19 cellular contexts compared by ENCODE assay signal in the genomic region with DNA sequence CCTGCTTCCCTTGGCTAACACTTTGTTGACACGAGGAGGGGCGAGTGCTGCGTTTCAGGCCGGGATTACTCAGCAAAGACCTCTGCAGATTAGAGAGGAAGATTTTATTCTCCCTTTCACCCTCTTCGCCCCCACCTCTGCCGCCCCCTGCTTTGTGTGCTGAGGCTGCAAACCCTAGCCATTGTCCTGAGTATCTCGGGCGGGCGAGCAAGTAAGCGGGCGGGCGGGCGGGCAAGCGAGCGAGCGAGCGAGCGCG. TPM values are rescaled to one million over a fixed set of nuclear protein-coding genes. Genes with fewer than 3 reads are reported as not detected.
DNase-seq lines count a peak whose midpoint lies in the region; ATAC-seq, FAIRE-seq and TF ChIP-seq lines count a peak whose summit lies in the region.
"Had no signal": no experiment of that assay in that cellular context is flagged by ENCODE, and none has a peak within 500 bp of the region (broad histone marks: within the 10 kb centered on the region; RNA-seq: fewer than 3 reads in every experiment).

No MANE protein-coding gene starts in this region.

- no peaks in the 10 kb centered on the region for H3K9me2 ChIP-seq in MM.1S (replicated peaks; ENCODE audit: insufficient read depth, low read length)

- DNase-seq in heart left ventricle, result no peak
- DNase-seq in right atrium auricular region (ENCODE audit: low spot score), result no peak
- DNase-seq in H1 (ENCODE audit: low read depth in 1 of 2, low spot score in 2 of 2), result no peak
- no peak for DNase-seq in type B pancreatic cell (ENCODE audit: extremely low spot score, unreplicated experiment)
- no peak for DNase-seq in T-cell
- DNase-seq in AG20443 (ENCODE audit: low spot score), result no peak
- no peak for DNase-seq in MM.1S
- DNase-seq: activated naive CD4-positive, alpha-beta T cell; effector memory CD4-positive, alpha-beta T cell; immature natural killer cell; NCI-H1694 treated with DMSO at 0.1 percent for 48 hours; stimulated activated CD4-positive, alpha-beta T cell treated with anti-CD3 and anti-CD28 coated beads, Interleukin-2, amount 100 ng/mL, for 24 hours; T-helper 17 cell had no signal

- H3K27ac ChIP-seq in heart left ventricle (peak overlapping the region in 1 of 12 donors; percentile 46), right atrium auricular region (no peak overlapping the region), H1 (ENCODE audit: low read depth, low read length) (no peak overlapping the region), MM.1S (ENCODE audit: low read length) (no peak overlapping the region)

- TF ChIP-seq POLR2A in heart left ventricle (IDR thresholded peaks at IDR 0.05), result no peak
- TF ChIP-seq POLR2A in H1 (IDR thresholded peaks at IDR 0.05; ENCODE audit: control extremely low read depth in 1 of 2, low read depth in 2 of 2, low read length in 2 of 2), result no peak

- CTCF ChIA-PET in H1 (lab: Charles Lee; ENCODE audit: partially characterized antibody) (interaction anchor here (0.9 to 1.6 kb wide), 3 partner anchors 9 to 426 kb away, joined by 4 to 6 read pairs (median 6); no protein-coding TSS in a partner anchor), T-cell (lab: Charles Lee) (no interaction called here)

- peak overlapping the region in 7 of 12 donors; percentile 10 to 43 (median 22) for H3K4me3 ChIP-seq in heart left ventricle
- peak overlapping the region in 1 of 2 donors; percentile 29 for H3K4me3 ChIP-seq in right atrium auricular region
- peak overlapping the region; percentile 23 to 59 (median 30); a peak in 5 of 8 replicates for H3K4me3 ChIP-seq in H1 (ENCODE audit: extremely low read depth in 1 of 4, insufficient read depth in 2 of 4, low read depth in 3 of 4, low read length in 4 of 4)
- no peak overlapping the region for H3K4me3 ChIP-seq in mucosa of stomach (ENCODE audit: low read length)
- H3K4me3 ChIP-seq in MM.1S (ENCODE audit: low read length), result no peak overlapping the region

- no peak overlapping the region for H2BK12ac ChIP-seq in H1 (ENCODE audit: low read depth, low read length)

- TF ChIP-seq CTCF in heart left ventricle (IDR thresholded peaks at IDR 0.05), result no peak
- TF ChIP-seq CTCF in right atrium auricular region (IDR thresholded peaks at IDR 0.05), result no peak
- TF ChIP-seq CTCF in H1 (IDR thresholded peaks at IDR 0.05; ENCODE audit: control extremely low read depth in 1 of 3, insufficient read depth in 1 of 3, low read depth in 1 of 3, low read length in 3 of 3), result no peak
- no peak for TF ChIP-seq CTCF in type B pancreatic cell (conservative IDR thresholded peaks at IDR 0.05)
- TF ChIP-seq CTCF in MM.1S (IDR thresholded peaks at IDR 0.05; ENCODE audit: low read length), result no peak

- H2BK20ac ChIP-seq in H1 (ENCODE audit: low read length), result no peak overlapping the region

- TF ChIP-seq RAD21 in H1 (IDR thresholded peaks at IDR 0.05 in 1 of 2, conservative IDR thresholded peaks at IDR 0.05 in 1 of 2; ENCODE audit: low read depth in 2 of 2, low read length in 2 of 2), result no peak

- peaks cover 14% of the 10 kb centered on the region for H3K23me2 ChIP-seq in H1 (ENCODE audit: low read depth, low read length)

- H3F3A ChIP-seq in MM.1S (ENCODE audit: insufficient read depth, low read length), result no peaks in the 10 kb centered on the region

- intact Hi-C loops in heart left ventricle (cut with DNase I), result no loop called here

- H3K36me3 Mint-ChIP-seq in type B pancreatic cell, result peaks cover 14% of the 10 kb centered on the region
- H3K36me3 Mint-ChIP-seq in T-cell, result no peaks in the 10 kb centered on the region

- H3K79me2 ChIP-seq in H1 (ENCODE audit: control insufficient read depth in 1 of 2, insufficient read depth in 2 of 2, low read length in 2 of 2), result no peaks in the 10 kb centered on the region
- H3K79me2 ChIP-seq in MM.1S (ENCODE audit: low read length), result no peaks in the 10 kb centered on the region

- no peaks in the 10 kb centered on the region for H3K9me3 Mint-ChIP-seq in type B pancreatic cell
- H3K9me3 Mint-ChIP-seq in T-cell, result peaks cover 0 to 5% (median 2%) of the 10 kb centered on the region in 3 donors

- ATAC-seq in heart left ventricle (no peak), T-cell (replicated peaks in 1 of 4) (no peak)
- ATAC-seq: activated CD4-positive, CD25-positive, alpha-beta regulatory T cell treated with anti-CD3 and anti-CD28 coated beads, Interleukin-2, amount 50 U/mL, for 24 hours; T-helper 17 cell had no signal

- H3K4ac ChIP-seq in H1 (replicated peaks; ENCODE audit: insufficient read length, low read depth, low read length), result no peak overlapping the region

- H4K20me1 ChIP-seq in H1 (replicated peaks in 1 of 2; ENCODE audit: control insufficient read depth in 1 of 2, insufficient read depth in 2 of 2, low read length in 2 of 2) (peaks cover 8 to 26% of the 10 kb centered on the region in 2 experiments), MM.1S (ENCODE audit: insufficient read depth, low read length) (no peaks in the 10 kb centered on the region)

- POLR2A ChIA-PET in H1 (lab: Charles Lee; ENCODE audit: partially characterized antibody), result interaction anchor here (2.6 kb wide), 1 partner anchor 422 kb away, joined by 8 read pairs; no protein-coding TSS in a partner anchor
- POLR2A ChIA-PET in T-cell (lab: Charles Lee), result no interaction called here

- no peaks in the 10 kb centered on the region for H3K9me3 ChIP-seq in heart left ventricle
- H3K9me3 ChIP-seq in right atrium auricular region, result no peaks in the 10 kb centered on the region
- H3K9me3 ChIP-seq in H1 (ENCODE audit: insufficient read depth in 2 of 2, low read depth in 1 of 2, low read length in 1 of 2), result no peaks in the 10 kb centered on the region; a peak in 1 of 4 replicates
- H3K9me3 ChIP-seq in mucosa of stomach (ENCODE audit: control insufficient read depth, low read length), result no peaks in the 10 kb centered on the region
- no peaks in the 10 kb centered on the region for H3K9me3 ChIP-seq in MM.1S (replicated peaks; ENCODE audit: insufficient read depth, low read length)

- H3K18ac ChIP-seq in H1 (ENCODE audit: extremely low read depth, low read length), result no peak overlapping the region

- H4K5ac ChIP-seq in H1 (ENCODE audit: insufficient read length, low read depth, low read length), result no peak overlapping the region

- no peak for TF ChIP-seq EP300 in H1 (IDR thresholded peaks at IDR 0.05; ENCODE audit: borderline replicate concordance in 1 of 2, low read depth in 2 of 2, low read length in 2 of 2)

- no peak overlapping the region for H2BK5ac ChIP-seq in H1 (ENCODE audit: low read depth, low read length)

- H3K27me3 Mint-ChIP-seq in type B pancreatic cell (peaks cover 97% of the 10 kb centered on the region), T-cell (peaks cover 43 to 72% of the 10 kb centered on the region in 2 donors)

- FAIRE-seq in H1 (lab: Jason Lieb, UNC), result no peak
- FAIRE-seq: RCC 7860 had no signal

- H3K36me3 ChIP-seq in heart left ventricle, result no peaks in the 10 kb centered on the region
- H3K36me3 ChIP-seq in right atrium auricular region, result no peaks in the 10 kb centered on the region
- no peaks in the 10 kb centered on the region for H3K36me3 ChIP-seq in H1 (ENCODE audit: control insufficient read depth in 2 of 4, insufficient read depth in 4 of 4, low read length in 3 of 4)
- no peaks in the 10 kb centered on the region for H3K36me3 ChIP-seq in mucosa of stomach (ENCODE audit: control insufficient read depth, insufficient read depth, low read length)
- H3K36me3 ChIP-seq in MM.1S (replicated peaks; ENCODE audit: insufficient read depth, low read length), result no peaks in the 10 kb centered on the region

- H3K27me3 ChIP-seq in heart left ventricle (peaks cover 36 to 98% (median 76%) of the 10 kb centered on the region in 9 donors), right atrium auricular region (peaks cover 18 to 30% of the 10 kb centered on the region in 2 donors), H1 (replicated peaks in 1 of 4; ENCODE audit: control insufficient read depth in 3 of 4, extremely low read depth in 1 of 4, insufficient read depth in 3 of 4, low read length in 3 of 4) (peaks cover 71 to 100% (median 89%) of the 10 kb centered on the region in 4 experiments), mucosa of stomach (ENCODE audit: control insufficient read depth, insufficient read depth, low read length) (peaks cover 76% of the 10 kb centered on the region), MM.1S (replicated peaks; ENCODE audit: insufficient read depth, low read length) (no peaks in the 10 kb centered on the region)

- no peak overlapping the region for H2AK5ac ChIP-seq in H1 (ENCODE audit: low read depth, low read length)

- 2% methylated on average over 9 to 19 of the region's 19 CpGs for WGBS in heart left ventricle, 4 donors
- 1% methylated on average over 6 of the region's 19 CpGs; no CpG with 5 or more reads in 1 of the 2 experiments for WGBS in H1 (ENCODE audit: extremely low coverage in 1 of 2, insufficient coverage in 1 of 2, insufficient read length in 1 of 2, insufficient replicate concordance in 2 of 2, low coverage in 1 of 2, low lambda C conversion rate in 2 of 2, missing lambda C conversion rate in 1 of 2), 2 experiments

- H3K4me2 ChIP-seq in H1 (ENCODE audit: insufficient read depth in 1 of 2, low read depth in 2 of 2, low read length in 2 of 2) (peak overlapping the region; percentile 98 to 99), MM.1S (ENCODE audit: low read depth, low read length) (no peak overlapping the region)

- H4K91ac ChIP-seq in H1 (replicated peaks; ENCODE audit: insufficient read length, low read length), result no peak overlapping the region

- H3K56ac ChIP-seq in H1 (replicated peaks; ENCODE audit: insufficient read length, low read depth, low read length), result no peak overlapping the region

- H2BK120ac ChIP-seq in H1 (replicated peaks; ENCODE audit: low read depth, low read length), result no peak overlapping the region

- H3K79me1 ChIP-seq in H1 (ENCODE audit: low read depth, low read length), result no peaks in the 10 kb centered on the region

- H3K4me1 Mint-ChIP-seq in type B pancreatic cell (ENCODE audit: unreplicated experiment), result no peaks in the 10 kb centered on the region
- no peaks in the 10 kb centered on the region for H3K4me1 Mint-ChIP-seq in T-cell
- H3K4me1 Mint-ChIP-seq: immature natural killer cell had no signal

- H3K4me3 Mint-ChIP-seq in type B pancreatic cell (peak overlapping the region; percentile 95), T-cell (no peak overlapping the region)
- H3K4me3 Mint-ChIP-seq: T-helper 17 cell had no signal

- H3K14ac ChIP-seq in H1 (ENCODE audit: insufficient read length), result no peak overlapping the region

- H2AFZ ChIP-seq in H1 (ENCODE audit: low read length), result no peak overlapping the region
- no peak overlapping the region for H2AFZ ChIP-seq in MM.1S (ENCODE audit: low read length)

- H3K9ac ChIP-seq in H1 (replicated peaks in 1 of 4; ENCODE audit: extremely low read depth in 1 of 4, low read depth in 3 of 4, low read length in 3 of 4), result no peak overlapping the region
- peak overlapping the region; percentile 54 for H3K9ac ChIP-seq in mucosa of stomach (ENCODE audit: low read length)
- H3K9ac ChIP-seq in MM.1S (ENCODE audit: low read length), result no peak overlapping the region

- H3K27ac Mint-ChIP-seq in type B pancreatic cell (peak overlapping the region; percentile 72), T-cell (no peak overlapping the region)
- H3K27ac Mint-ChIP-seq: immature natural killer cell, T-helper 17 cell had no signal

- H4K8ac ChIP-seq in H1 (ENCODE audit: extremely low read depth, insufficient read depth, low read length), result no peak overlapping the region

- no peak overlapping the region for H3K23ac ChIP-seq in H1 (ENCODE audit: insufficient read length)

- H3K4me1 ChIP-seq in heart left ventricle (peaks cover 0 to 25% (median 0%) of the 10 kb centered on the region in 12 donors), right atrium auricular region (peaks cover 0 to 12% of the 10 kb centered on the region in 2 donors), H1 (replicated peaks in 1 of 4; ENCODE audit: control insufficient read depth in 3 of 4, insufficient read depth in 4 of 4, low read length in 3 of 4) (peaks cover 13 to 34% (median 29%) of the 10 kb centered on the region in 4 experiments), mucosa of stomach (ENCODE audit: control insufficient read depth, insufficient read depth, low read length) (no peaks in the 10 kb centered on the region), MM.1S (ENCODE audit: low read length) (no peaks in the 10 kb centered on the region)

- no peak overlapping the region for H2BK15ac ChIP-seq in H1 (ENCODE audit: low read length)

RNA-seq across cellular contexts. Expression of a gene that starts 6.0 kb away (rescaled TPM):
- total RNA-seq in heart left ventricle, result under 1 TPM in 2 of 9 donors, not detected in 7; 0.08 to 0.61 TPM
- polyA plus RNA-seq in heart left ventricle, result not detected
- not detected for total RNA-seq in right atrium auricular region
- 0.19 TPM in 1 of 2 replicates, not detected in the other for total RNA-seq in H1 (2021; fragmentation: NEBNext Ultra II Directional; extraction: Animal tissue kit (Norgen Biotek cat#: 25700))
- 0.05 and 0.14 TPM in 2 replicates for polyA plus RNA-seq in H1 (2011; rRNA removed)
- polyA plus RNA-seq in H1 (2011; cell fraction: cytosol; rRNA removed), result 0.05 TPM
- polyA plus RNA-seq in H1 (2011; cell fraction: nucleus; rRNA removed), result 0.11 TPM
- polyA plus RNA-seq in H1 (2012, experiment 1 of 2), result 0.13 to 0.24 TPM in 2 of 4 replicates, not detected in the others
- polyA plus RNA-seq in H1 (2012, experiment 2 of 2), result 0.14 TPM
- polyA plus RNA-seq in H1 (2013, experiment 1 of 2), result 0.20 TPM
- 0.18 TPM for polyA plus RNA-seq in H1 (2013, experiment 2 of 2)
- polyA minus RNA-seq in H1 (2011; rRNA and poly(A)+ RNA removed), result 0.09 and 0.44 TPM in 2 replicates
- not detected for polyA minus RNA-seq in H1 (2011; cell fraction: cytosol; rRNA and poly(A)+ RNA removed)
- not detected for polyA minus RNA-seq in H1 (2011; cell fraction: nucleus; rRNA and poly(A)+ RNA removed)
- 31.5 and 39.4 TPM in 2 replicates for total RNA-seq in type B pancreatic cell (ENCODE audit: low replicate concordance)
- not detected for total RNA-seq in T-cell
- total RNA-seq: mucosa of gallbladder, renal cortical epithelial cell, T-helper 17 cell had no signal
- polyA plus RNA-seq: AG04450, immature natural killer cell had no signal

Comparison
In these comparisons a context has a peak if more than half of its experiments do, and no peak if none do; other contexts are left out.
1. H3K4me3 ChIP-seq: peak in heart left ventricle (7 of 12) and H1 (4 of 4); none in mucosa of stomach (single experiment) and MM.1S (single experiment).
2. RNA of a gene that starts 6.0 kb away (total RNA-seq): 31.5 to 39.4 TPM in type B pancreatic cell; 0.19 TPM in H1, 0.08 to 0.61 TPM in heart left ventricle, not detected in right atrium auricular region and not detected in T-cell; every median in the first group is over 10 times any median in the second.